1 cellular context compared by ENCODE assay signal in the genomic region with DNA sequence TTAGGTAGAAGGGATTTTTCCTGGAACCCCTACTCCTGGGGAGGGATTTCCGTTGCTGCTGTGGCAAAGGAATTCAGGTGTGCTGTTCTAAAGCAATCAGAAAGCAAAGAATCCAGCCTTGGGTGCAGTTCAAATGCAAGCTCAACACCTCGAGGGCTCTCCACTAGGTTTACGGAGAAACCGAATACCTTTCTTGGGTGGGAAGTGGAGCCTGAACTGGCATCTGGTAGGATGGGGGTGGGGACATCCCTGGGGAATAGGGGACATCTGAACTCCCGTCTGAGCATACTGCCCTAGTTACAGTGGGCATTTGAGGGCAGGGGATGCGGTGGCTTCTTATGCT.
TF ChIP-seq lines count a peak whose summit lies in the region.

No MANE protein-coding gene starts in this region.

TF ChIP-seq in H1, 55 proteins besides CTCF, POLR2A, EP300 and RAD21:
- no peak for TF ChIP-seq SAP30 (IDR thresholded peaks at IDR 0.05; ENCODE audit: insufficient read depth, insufficient replicate concordance, low read length)
- no peak for TF ChIP-seq SP1 (IDR thresholded peaks at IDR 0.05; ENCODE audit: low read depth, low read length)
- TF ChIP-seq FOSL1 (IDR thresholded peaks at IDR 0.05; ENCODE audit: insufficient read depth, low read depth, low read length): no peak
- no peak for TF ChIP-seq KDM4A (IDR thresholded peaks at IDR 0.05; ENCODE audit: low read depth, low read length, severe bottlenecking)
- TF ChIP-seq RXRA (IDR thresholded peaks at IDR 0.05; ENCODE audit: insufficient read depth, low read depth, low read length): no peak
- TF ChIP-seq BACH1 (IDR thresholded peaks at IDR 0.05; ENCODE audit: low read length): no peak
- TF ChIP-seq, protein P1, sequence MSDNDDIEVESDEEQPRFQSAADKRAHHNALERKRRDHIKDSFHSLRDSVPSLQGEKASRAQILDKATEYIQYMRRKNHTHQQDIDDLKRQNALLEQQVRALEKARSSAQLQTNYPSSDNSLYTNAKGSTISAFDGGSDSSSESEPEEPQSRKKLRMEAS (IDR thresholded peaks at IDR 0.05): no peak
TF ChIP-seq in H1: peak in this region for 0.
